ENCODE assay signal across 22 cellular contexts in genomic region chr4:132001542-132001941, GRCh38.
A peak's percentile ranks its signal among the peaks of the same experiment; 100 is the strongest.
DNase-seq lines count a peak whose midpoint lies in the region; ATAC-seq, FAIRE-seq and TF ChIP-seq lines count a peak whose summit lies in the region.
"Had no signal": no experiment of that assay in that cellular context is flagged by ENCODE, and none has a peak within 500 bp of the region (broad histone marks: within the 10 kb centered on the region; RNA-seq: fewer than 3 reads in every experiment).

No MANE protein-coding gene starts in this region.

- DNase-seq in ACHN (peak; percentile 30), HCT116 (ENCODE audit: low read depth, low spot score) (no peak), astrocyte (ENCODE audit: low read depth) (peak; percentile 64), fibroblast of villous mesenchyme (ENCODE audit: low read depth) (peak; percentile 33), GM19238 (ENCODE audit: insufficient read length, low spot score) (no peak), NCI-H2081 treated with DMSO at 0.1 percent for 48 hours (lab: John Stamatoyannopoulos, UW) (no peak)
- DNase-seq: activated CD4-positive, alpha-beta T cell treated with anti-CD3 and anti-CD28 coated beads, Interleukin-2, amount 50 U/mL, for 4 hours; activated T-cell treated with anti-CD3 and anti-CD28 coated beads, Interleukin-2, amount 50 U/mL, for 24 hours; GF-D8; hippocampal formation; KG1; left ventricle myocardium inferior; NCI-H1417 treated with DMSO at 0.1 percent for 48 hours; NCI-H446 treated with DMSO at 0.1 percent for 48 hours; posterior cingulate gyrus; spleen; stimulated activated naive CD4-positive, alpha-beta T cell had no signal

- no peaks in the 10 kb centered on the region for H3K9me3 Mint-ChIP-seq in astrocyte (ENCODE audit: unreplicated experiment)

- POLR2A ChIA-PET in HCT116 (lab: Charles Lee): no interaction called here

- no peak for TF ChIP-seq CTCF in HCT116 (IDR thresholded peaks at IDR 0.05 in 2 of 3, conservative IDR thresholded peaks at IDR 0.05 in 1 of 3; ENCODE audit: borderline replicate concordance in 1 of 3, insufficient read depth in 1 of 3, low read depth in 2 of 3, low read length in 2 of 3)
- no peak for TF ChIP-seq CTCF in astrocyte (IDR thresholded peaks at IDR 0.05; ENCODE audit: insufficient read depth, low read depth, low read length)
- TF ChIP-seq CTCF in fibroblast of villous mesenchyme (IDR thresholded peaks at IDR 0.05; ENCODE audit: insufficient read depth, low read depth, low read length): no peak

- RAD21 ChIA-PET in HCT116 (lab: Charles Lee; ENCODE audit: low non-redundant PET in 1 of 2, low total read pairs in 2 of 2, uncharacterized antibody in 2 of 2, unreplicated experiment in 2 of 2): no interaction called here

- no peaks in the 10 kb centered on the region for H3K79me2 ChIP-seq in HCT116 (ENCODE audit: insufficient read depth, low read length)
- H3K79me2 ChIP-seq in astrocyte (ENCODE audit: insufficient read depth, low read length): no peaks in the 10 kb centered on the region

- H3K9me2 ChIP-seq in HCT116 (ENCODE audit: insufficient read depth): no peaks in the 10 kb centered on the region

- CTCF ChIA-PET in HCT116 (lab: Charles Lee): no interaction called here

- 0 out of 4 replicates have a peak, but pooled peaks cover 0 to 3% of the 10 kb centered on the region in 2 experiments for H3K4me1 ChIP-seq in HCT116 (ENCODE audit: control insufficient read depth in 1 of 2, insufficient read depth in 2 of 2, low read length in 2 of 2)
- no peaks in the 10 kb centered on the region for H3K4me1 ChIP-seq in astrocyte (ENCODE audit: insufficient read depth, low read length)
- H3K4me1 ChIP-seq: left ventricle myocardium inferior, spleen, upper lobe of left lung had no signal

- H3K4me3 Mint-ChIP-seq in astrocyte (ENCODE audit: unreplicated experiment): no peak overlapping the region
- H3K4me3 Mint-ChIP-seq: activated T-cell treated with anti-CD3 and anti-CD28 coated beads, Interleukin-2, amount 50 U/mL, for 24 hours had no signal

- H2AFZ ChIP-seq in HCT116 (ENCODE audit: low read depth, low read length, poor library complexity, severe bottlenecking) (no peak overlapping the region), astrocyte (ENCODE audit: low read depth, low read length) (no peak overlapping the region)

- ATAC-seq in HCT116: 0 out of 2 replicates have a peak, but pooled peaks have one; percentile 30
- ATAC-seq in GM21825 (IDR thresholded peaks at IDR 0.05; ENCODE audit: unreplicated experiment): no peak
- ATAC-seq in HG03469 (IDR thresholded peaks at IDR 0.05; ENCODE audit: unreplicated experiment): no peak

- H3K36me3 Mint-ChIP-seq in astrocyte (ENCODE audit: low read depth, unreplicated experiment): no peaks in the 10 kb centered on the region

- intact Hi-C loops in HCT116 (cut with micrococcal nuclease): no loop called here

- H3K9me3 ChIP-seq in HCT116 (ENCODE audit: control insufficient read depth in 1 of 2, insufficient read depth in 1 of 2, low read depth in 1 of 2, low read length in 2 of 2) (no peaks in the 10 kb centered on the region), astrocyte (ENCODE audit: insufficient read depth, low read depth, low read length) (no peaks in the 10 kb centered on the region)
- H3K9me3 ChIP-seq: left ventricle myocardium inferior, spleen, upper lobe of left lung had no signal

- no peak for TF ChIP-seq RAD21 in HCT116 (IDR thresholded peaks at IDR 0.05; ENCODE audit: low read depth)

- H3K4me3 ChIP-seq in HCT116 (replicated peaks in 1 of 2; ENCODE audit: low read depth in 1 of 2, low read length in 2 of 2) (no peak overlapping the region), astrocyte (ENCODE audit: insufficient read depth, low read depth, low read length) (no peak overlapping the region), fibroblast of villous mesenchyme (ENCODE audit: low read depth, low read length) (no peak overlapping the region)
- H3K4me3 ChIP-seq: left ventricle myocardium inferior, SK-N-MC, spleen, upper lobe of left lung had no signal

- in situ Hi-C loops in ACHN (cut with HindIII; ENCODE audit: low pct_ligation_motif_present, low pct_unique_long_range_greater_than_20kb, low sequenced_read_pairs): no loop called here

- BruUV-seq in HCT116 (replicated peaks; lab: Mats Ljungman, UMichigan): no TSS peak

- H3K27ac ChIP-seq in HCT116 (ENCODE audit: low read depth, low read length) (no peak overlapping the region), astrocyte (ENCODE audit: low read depth, low read length) (no peak overlapping the region)
- H3K27ac ChIP-seq: left ventricle myocardium inferior, SK-N-MC, spleen, upper lobe of left lung had no signal

- no peaks in the 10 kb centered on the region for H3K27me3 Mint-ChIP-seq in astrocyte (ENCODE audit: low read depth, unreplicated experiment)
- H3K27me3 Mint-ChIP-seq: activated T-cell treated with anti-CD3 and anti-CD28 coated beads, Interleukin-2, amount 50 U/mL, for 24 hours had no signal

- no peak overlapping the region for H3K9ac ChIP-seq in HCT116 (ENCODE audit: low read length)
- no peak overlapping the region for H3K9ac ChIP-seq in astrocyte (ENCODE audit: low read length)

- H3K27ac Mint-ChIP-seq in astrocyte (ENCODE audit: unreplicated experiment): peak overlapping the region; percentile 63
- H3K27ac Mint-ChIP-seq: activated T-cell treated with anti-CD3 and anti-CD28 coated beads, Interleukin-2, amount 50 U/mL, for 24 hours had no signal

- no peak for FAIRE-seq in astrocyte (lab: Jason Lieb, UNC)
- FAIRE-seq: colon had no signal

- H4K20me1 ChIP-seq in HCT116 (ENCODE audit: insufficient read depth) (no peaks in the 10 kb centered on the region), astrocyte (ENCODE audit: insufficient read depth, low read length) (no peaks in the 10 kb centered on the region)

- no peak for TF ChIP-seq POLR2A in HCT116 (IDR thresholded peaks at IDR 0.05; ENCODE audit: borderline replicate concordance, extremely low read depth, insufficient read depth, insufficient read length)

- no peak overlapping the region for H3K4me2 ChIP-seq in HCT116 (ENCODE audit: low read length)
- no peak overlapping the region for H3K4me2 ChIP-seq in astrocyte (ENCODE audit: low read length)

- H3K36me3 ChIP-seq in HCT116 (ENCODE audit: control insufficient read depth in 1 of 2, insufficient read depth in 2 of 2, low read length in 2 of 2) (no peaks in the 10 kb centered on the region), astrocyte (ENCODE audit: insufficient read depth, low read length) (no peaks in the 10 kb centered on the region)
- H3K36me3 ChIP-seq: left ventricle myocardium inferior, spleen, upper lobe of left lung had no signal

- no peaks in the 10 kb centered on the region for H3K4me1 Mint-ChIP-seq in astrocyte (ENCODE audit: low read depth, unreplicated experiment)

- no peaks in the 10 kb centered on the region for H3K27me3 ChIP-seq in HCT116 (ENCODE audit: insufficient read depth, low read length)
- H3K27me3 ChIP-seq in astrocyte (ENCODE audit: insufficient read depth, low read length): no peaks in the 10 kb centered on the region
- H3K27me3 ChIP-seq: spleen, upper lobe of left lung had no signal

TF ChIP-seq in HCT116, 20 proteins besides CTCF, POLR2A, EP300 and RAD21 (continues in another document):
- TF ChIP-seq ZFX (IDR thresholded peaks at IDR 0.05) (no peak), JUND (IDR thresholded peaks at IDR 0.05) (no peak), CBX3 (IDR thresholded peaks at IDR 0.05; ENCODE audit: low read depth) (no peak), SIN3A (IDR thresholded peaks at IDR 0.05; ENCODE audit: low read depth) (no peak), ELF1 (IDR thresholded peaks at IDR 0.05; ENCODE audit: borderline replicate concordance, low read depth) (no peak)
- TF ChIP-seq, protein P1, sequence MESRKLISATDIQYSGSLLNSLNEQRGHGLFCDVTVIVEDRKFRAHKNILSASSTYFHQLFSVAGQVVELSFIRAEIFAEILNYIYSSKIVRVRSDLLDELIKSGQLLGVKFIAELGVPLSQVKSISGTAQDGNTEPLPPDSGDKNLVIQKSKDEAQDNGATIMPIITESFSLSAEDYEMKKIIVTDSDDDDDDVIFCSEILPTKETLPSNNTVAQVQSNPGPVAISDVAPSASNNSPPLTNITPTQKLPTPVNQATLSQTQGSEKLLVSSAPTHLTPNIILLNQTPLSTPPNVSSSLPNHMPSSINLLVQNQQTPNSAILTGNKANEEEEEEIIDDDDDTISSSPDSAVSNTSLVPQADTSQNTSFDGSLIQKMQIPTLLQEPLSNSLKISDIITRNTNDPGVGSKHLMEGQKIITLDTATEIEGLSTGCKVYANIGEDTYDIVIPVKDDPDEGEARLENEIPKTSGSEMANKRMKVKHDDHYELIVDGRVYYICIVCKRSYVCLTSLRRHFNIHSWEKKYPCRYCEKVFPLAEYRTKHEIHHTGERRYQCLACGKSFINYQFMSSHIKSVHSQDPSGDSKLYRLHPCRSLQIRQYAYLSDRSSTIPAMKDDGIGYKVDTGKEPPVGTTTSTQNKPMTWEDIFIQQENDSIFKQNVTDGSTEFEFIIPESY (IDR thresholded peaks at IDR 0.05; ENCODE audit: extremely low read depth, insufficient replicate concordance, low read length): no peak
- TF ChIP-seq, protein P2, sequence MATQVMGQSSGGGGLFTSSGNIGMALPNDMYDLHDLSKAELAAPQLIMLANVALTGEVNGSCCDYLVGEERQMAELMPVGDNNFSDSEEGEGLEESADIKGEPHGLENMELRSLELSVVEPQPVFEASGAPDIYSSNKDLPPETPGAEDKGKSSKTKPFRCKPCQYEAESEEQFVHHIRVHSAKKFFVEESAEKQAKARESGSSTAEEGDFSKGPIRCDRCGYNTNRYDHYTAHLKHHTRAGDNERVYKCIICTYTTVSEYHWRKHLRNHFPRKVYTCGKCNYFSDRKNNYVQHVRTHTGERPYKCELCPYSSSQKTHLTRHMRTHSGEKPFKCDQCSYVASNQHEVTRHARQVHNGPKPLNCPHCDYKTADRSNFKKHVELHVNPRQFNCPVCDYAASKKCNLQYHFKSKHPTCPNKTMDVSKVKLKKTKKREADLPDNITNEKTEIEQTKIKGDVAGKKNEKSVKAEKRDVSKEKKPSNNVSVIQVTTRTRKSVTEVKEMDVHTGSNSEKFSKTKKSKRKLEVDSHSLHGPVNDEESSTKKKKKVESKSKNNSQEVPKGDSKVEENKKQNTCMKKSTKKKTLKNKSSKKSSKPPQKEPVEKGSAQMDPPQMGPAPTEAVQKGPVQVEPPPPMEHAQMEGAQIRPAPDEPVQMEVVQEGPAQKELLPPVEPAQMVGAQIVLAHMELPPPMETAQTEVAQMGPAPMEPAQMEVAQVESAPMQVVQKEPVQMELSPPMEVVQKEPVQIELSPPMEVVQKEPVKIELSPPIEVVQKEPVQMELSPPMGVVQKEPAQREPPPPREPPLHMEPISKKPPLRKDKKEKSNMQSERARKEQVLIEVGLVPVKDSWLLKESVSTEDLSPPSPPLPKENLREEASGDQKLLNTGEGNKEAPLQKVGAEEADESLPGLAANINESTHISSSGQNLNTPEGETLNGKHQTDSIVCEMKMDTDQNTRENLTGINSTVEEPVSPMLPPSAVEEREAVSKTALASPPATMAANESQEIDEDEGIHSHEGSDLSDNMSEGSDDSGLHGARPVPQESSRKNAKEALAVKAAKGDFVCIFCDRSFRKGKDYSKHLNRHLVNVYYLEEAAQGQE (IDR thresholded peaks at IDR 0.05; ENCODE audit: low read depth): no peak

Comparison
In these comparisons a context has a peak if more than half of its experiments do, and no peak if none do; other contexts are left out.
1. DNase-seq: peak in ACHN (single experiment), astrocyte (single experiment) and fibroblast of villous mesenchyme (single experiment); none in HCT116 (single experiment), GM19238 (single experiment) and NCI-H2081 treated with DMSO at 0.1 percent for 48 hours (single experiment).